In the genomic region with DNA sequence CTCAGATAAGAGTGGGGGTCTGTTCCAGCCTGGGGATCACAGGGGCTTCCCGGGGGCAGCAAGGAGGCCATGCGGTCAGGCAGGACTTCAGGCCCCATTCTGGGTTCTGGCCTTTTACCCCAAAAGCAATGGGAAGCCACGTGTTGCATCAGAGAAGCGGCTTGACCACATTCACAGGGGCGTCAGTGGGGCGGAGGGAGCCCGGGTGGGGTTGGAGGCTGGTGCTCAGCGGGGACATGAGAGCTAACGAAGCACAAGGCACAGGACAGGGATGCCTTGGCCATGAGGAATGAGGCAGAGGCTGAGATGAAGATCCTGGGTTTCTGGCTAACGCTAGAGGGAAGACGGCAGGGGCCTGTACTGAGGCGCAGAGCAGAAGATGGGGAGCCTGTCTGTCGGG, we compare ENCODE assay signal across 29 cellular contexts. TPM values are rescaled to one million over a fixed set of nuclear protein-coding genes. Genes with fewer than 3 reads are reported as not detected.
A peak's percentile ranks its signal among the peaks of the same experiment; 100 is the strongest.
DNase-seq lines count a peak whose midpoint lies in the region; ATAC-seq and TF ChIP-seq lines count a peak whose summit lies in the region.
"Had no signal": no experiment of that assay in that cellular context is flagged by ENCODE, and none has a peak within 500 bp of the region (broad histone marks: within the 10 kb centered on the region; RNA-seq: fewer than 3 reads in every experiment).

No MANE protein-coding gene starts in this region.

- peak overlapping the region; percentile 16 for H3K9ac ChIP-seq in NT2/D1 (ENCODE audit: insufficient read length, low read depth)

- peak overlapping the region; percentile 39 for H3K27ac ChIP-seq in cardiac muscle cell
- no peak overlapping the region for H3K27ac ChIP-seq in heart right ventricle
- H3K27ac ChIP-seq: adrenal gland, brain microvascular endothelial cell, colonic mucosa, gastrocnemius medialis, ovary, Peyer's patch, SJCRH30, spleen, thyroid gland had no signal

- H3K36me3 Mint-ChIP-seq in stimulated activated naive B cell treated with anti-CD40 and anti-IgM and Interleukin-4, amounts not matched to agents 10 μg/mL and 1 μg/mL and 100 μg/mL, for 72 hours: peaks cover 2 to 3% of the 10 kb centered on the region in 2 donors
- H3K36me3 Mint-ChIP-seq in mesothelial cell of epicardium: peaks cover 19% of the 10 kb centered on the region
- H3K36me3 Mint-ChIP-seq: immature natural killer cell had no signal

- H3K9me3 ChIP-seq in cardiac muscle cell (ENCODE audit: low read depth) (no peaks in the 10 kb centered on the region), heart right ventricle (no peaks in the 10 kb centered on the region), NT2/D1 (ENCODE audit: insufficient read depth, low read length) (no peaks in the 10 kb centered on the region)
- H3K9me3 ChIP-seq: adrenal gland, colonic mucosa, gastrocnemius medialis, ovary, Peyer's patch, SJCRH30, spleen, thyroid gland had no signal

- H3K36me3 ChIP-seq in cardiac muscle cell: peaks cover 9% of the 10 kb centered on the region
- peaks cover 0 to 73% (median 0%) of the 10 kb centered on the region in 9 donors for H3K36me3 ChIP-seq in heart right ventricle
- H3K36me3 ChIP-seq in NT2/D1 (ENCODE audit: insufficient read depth, insufficient read length, low read length): peaks cover 99% of the 10 kb centered on the region
- H3K36me3 ChIP-seq: adrenal gland, colonic mucosa, gastrocnemius medialis, ovary, Peyer's patch, thyroid gland had no signal

- WGBS in heart right ventricle, 2 donors: 96% methylated on average over 13 of the region's 13 CpGs

- ATAC-seq in heart right ventricle: no peak
- no peak for ATAC-seq in stimulated activated naive B cell treated with anti-CD40 and anti-IgM and Interleukin-4, amounts not matched to agents 10 μg/mL and 1 μg/mL and 100 μg/mL, for 72 hours (replicated peaks)
- ATAC-seq: activated CD4-positive, alpha-beta T cell treated with anti-CD3 and anti-CD28 coated beads for 36 hours; gastrocnemius medialis; naive thymus-derived CD4-positive, alpha-beta T cell had no signal

- H3K4me3 ChIP-seq in cardiac muscle cell (no peak overlapping the region), heart right ventricle (no peak overlapping the region), NT2/D1 (ENCODE audit: insufficient read length, low read depth) (no peak overlapping the region)
- H3K4me3 ChIP-seq: adrenal gland, colonic mucosa, gastrocnemius medialis, ovary, Peyer's patch, SJCRH30, spleen, thyroid gland had no signal

- H3K4me3 Mint-ChIP-seq in stimulated activated naive B cell treated with anti-CD40 and anti-IgM and Interleukin-4, amounts not matched to agents 10 μg/mL and 1 μg/mL and 100 μg/mL, for 72 hours: no peak overlapping the region
- H3K4me3 Mint-ChIP-seq in mesothelial cell of epicardium: no peak overlapping the region
- H3K4me3 Mint-ChIP-seq: activated CD4-positive, alpha-beta T cell treated with anti-CD3 and anti-CD28 coated beads for 36 hours; immature natural killer cell; naive thymus-derived CD4-positive, alpha-beta T cell had no signal

- no peak for DNase-seq in cardiac muscle cell (ENCODE audit: low read depth in 1 of 2, low spot score in 1 of 2)
- no peak for DNase-seq in heart right ventricle
- DNase-seq in NT2/D1 (ENCODE audit: low read depth, low spot score): no peak
- DNase-seq in erythroblast (lab: John Stamatoyannopoulos, UW): no peak
- DNase-seq in stimulated activated naive B cell treated with anti-CD40 and anti-IgM and Interleukin-4, amounts not matched to agents 10 μg/mL and 1 μg/mL and 100 μg/mL, for 72 hours: no peak
- no peak for DNase-seq in mesothelial cell of epicardium (ENCODE audit: low spot score in 2 of 2, unreplicated experiment in 2 of 2)
- no peak for DNase-seq in OCI-M2 (lab: John Stamatoyannopoulos, UW; ENCODE audit: unreplicated experiment)
- DNase-seq: activated CD4-positive, alpha-beta T cell treated with anti-CD3 and anti-CD28 coated beads for 36 hours; activated CD8-positive, alpha-beta memory T cell treated with anti-CD3 and anti-CD28 coated beads, Interleukin-2, amount 50 U/mL, for 4 hours; adrenal gland; brain microvascular endothelial cell; C1 segment of cervical spinal cord; colonic mucosa; gastrocnemius medialis; hippocampal formation; immature natural killer cell; KBM-7; mesendoderm; MM.1S; naive thymus-derived CD4-positive, alpha-beta T cell; NCI-H510A treated with DMSO at 0.1 percent for 48 hours; NK-92 treated with Interleukin-12 subunit alpha and Interleukin-12 subunit beta, amount 100 ng/mL, for 24 hours; ovary; SJCRH30; spleen; stimulated activated CD4-positive, alpha-beta T cell treated with anti-CD3 and anti-CD28 coated beads, Interleukin-2, amount 100 ng/mL, for 48 hours; stimulated activated naive CD4-positive, alpha-beta T cell; thyroid gland had no signal

- peaks cover 12 to 22% of the 10 kb centered on the region in 2 donors for H3K4me1 Mint-ChIP-seq in stimulated activated naive B cell treated with anti-CD40 and anti-IgM and Interleukin-4, amounts not matched to agents 10 μg/mL and 1 μg/mL and 100 μg/mL, for 72 hours
- H3K4me1 Mint-ChIP-seq in mesothelial cell of epicardium: peaks cover 16% of the 10 kb centered on the region

- H3K4me1 ChIP-seq in cardiac muscle cell (ENCODE audit: low read depth): peaks cover 34% of the 10 kb centered on the region
- peaks cover 0 to 16% (median 0%) of the 10 kb centered on the region in 9 donors for H3K4me1 ChIP-seq in heart right ventricle
- peaks cover 3% of the 10 kb centered on the region for H3K4me1 ChIP-seq in NT2/D1 (ENCODE audit: insufficient read depth, insufficient read length)
- H3K4me1 ChIP-seq: adrenal gland, colonic mucosa, thyroid gland had no signal

- peak overlapping the region; percentile 37 for H3K27ac Mint-ChIP-seq in stimulated activated naive B cell treated with anti-CD40 and anti-IgM and Interleukin-4, amounts not matched to agents 10 μg/mL and 1 μg/mL and 100 μg/mL, for 72 hours
- H3K27ac Mint-ChIP-seq in mesothelial cell of epicardium: no peak overlapping the region
- H3K27ac Mint-ChIP-seq: activated CD4-positive, alpha-beta T cell treated with anti-CD3 and anti-CD28 coated beads for 36 hours had no signal

- no peaks in the 10 kb centered on the region for H3K27me3 Mint-ChIP-seq in stimulated activated naive B cell treated with anti-CD40 and anti-IgM and Interleukin-4, amounts not matched to agents 10 μg/mL and 1 μg/mL and 100 μg/mL, for 72 hours
- no peaks in the 10 kb centered on the region for H3K27me3 Mint-ChIP-seq in mesothelial cell of epicardium (ENCODE audit: low read depth)
- H3K27me3 Mint-ChIP-seq: activated CD4-positive, alpha-beta T cell treated with anti-CD3 and anti-CD28 coated beads for 36 hours had no signal

- H3K27me3 ChIP-seq in cardiac muscle cell: no peaks in the 10 kb centered on the region
- H3K27me3 ChIP-seq in heart right ventricle: peaks cover 0 to 17% (median 0%) of the 10 kb centered on the region in 7 donors
- H3K27me3 ChIP-seq in NT2/D1 (ENCODE audit: insufficient read depth, insufficient read length): no peaks in the 10 kb centered on the region
- H3K27me3 ChIP-seq: adrenal gland, brain microvascular endothelial cell, colonic mucosa, gastrocnemius medialis, ovary, Peyer's patch, SJCRH30, thyroid gland had no signal

- TF ChIP-seq POLR2A in erythroblast (IDR thresholded peaks at IDR 0.05; ENCODE audit: low read length): peak; percentile 24

- intact Hi-C loops in heart right ventricle (cut with DNase I): loop anchor here in 1 of 10 donors (10.0 kb wide), 1 partner anchor 503 kb away; no protein-coding TSS in a partner anchor

- TF ChIP-seq CTCF in cardiac muscle cell (IDR thresholded peaks at IDR 0.05; ENCODE audit: low read depth, low read length) (no peak), heart right ventricle (IDR thresholded peaks at IDR 0.05) (no peak), mesothelial cell of epicardium (IDR thresholded peaks at IDR 0.05; ENCODE audit: unreplicated experiment) (no peak)

- no peaks in the 10 kb centered on the region for H3K9me3 Mint-ChIP-seq in stimulated activated naive B cell treated with anti-CD40 and anti-IgM and Interleukin-4, amounts not matched to agents 10 μg/mL and 1 μg/mL and 100 μg/mL, for 72 hours
- no peaks in the 10 kb centered on the region for H3K9me3 Mint-ChIP-seq in mesothelial cell of epicardium
- H3K9me3 Mint-ChIP-seq: immature natural killer cell; naive thymus-derived CD4-positive, alpha-beta T cell had no signal

RNA-seq across cellular contexts. Expression of gene HJURP, which starts 6.1 kb away (rescaled TPM):
- 14.3 and 53.3 TPM in 2 replicates for total RNA-seq in cardiac muscle cell
- 8.0 and 36.3 TPM in 2 replicates for polyA plus RNA-seq in cardiac muscle cell
- 1 to 10 TPM in 2 of 10 donors, under 1 TPM in 4, not detected in 4; 0.24 to 2.9 (median 0.45) TPM for total RNA-seq in heart right ventricle
- under 1 TPM; 0.22 to 0.28 TPM for polyA plus RNA-seq in heart right ventricle
- total RNA-seq in mesothelial cell of epicardium: 13.5 to 19.4 TPM (median 17.6 TPM) in 3 replicates
